In the genomic region with DNA sequence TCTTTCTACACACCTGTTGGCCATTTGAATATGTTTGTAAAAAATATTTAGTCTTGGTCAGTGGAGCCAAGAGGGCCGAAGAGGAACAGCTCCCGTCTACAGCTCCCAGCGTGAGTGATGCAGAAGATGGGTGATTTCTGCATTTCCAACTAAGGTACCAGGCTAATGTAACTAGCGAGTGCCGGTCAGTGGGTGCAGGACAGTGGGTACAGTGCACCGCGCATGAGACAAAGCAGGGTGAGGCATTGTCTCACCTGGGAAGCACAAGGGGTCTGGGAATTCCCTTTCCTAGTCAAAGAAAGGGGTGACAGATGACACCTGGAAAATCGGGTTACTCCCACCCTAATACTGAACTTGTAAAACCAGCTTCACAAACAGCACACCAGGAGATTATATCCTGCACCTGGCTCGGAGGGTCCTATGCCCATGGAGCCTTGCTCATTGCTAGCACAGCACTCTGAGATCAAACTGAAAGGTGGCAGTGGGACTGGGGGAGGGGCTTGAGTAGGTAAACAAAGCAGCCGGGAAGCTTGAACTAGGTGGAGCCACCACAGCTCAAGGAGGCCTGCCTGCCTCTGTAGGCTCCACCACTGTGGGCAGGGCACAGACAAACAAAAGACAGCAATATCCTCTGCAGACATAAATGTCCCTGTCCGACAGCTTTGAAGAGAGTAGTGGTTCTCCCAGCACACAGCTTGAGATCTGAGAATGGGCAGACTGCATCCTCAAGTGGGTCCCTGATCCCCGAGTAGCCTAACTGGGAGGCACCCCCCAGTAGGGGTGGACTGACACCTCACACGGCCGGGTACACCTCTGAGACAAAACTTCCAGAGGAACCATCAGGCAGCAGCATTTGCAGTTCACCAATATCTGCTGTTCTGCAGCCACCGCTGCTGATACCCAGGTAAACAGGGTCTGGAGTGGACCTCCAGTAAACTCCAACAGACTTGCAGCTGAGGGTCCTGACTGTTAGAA, we compare ENCODE assay signal across 7 cellular contexts.
DNase-seq lines count a peak whose midpoint lies in the region; TF ChIP-seq lines count a peak whose summit lies in the region.
"Not testable (repeated sequence)": the region's sequence is repeated elsewhere in the genome, so short reads cannot be mapped to it uniquely, and the experiment has no call there.

No MANE protein-coding gene starts in this region.

- H3K4ac ChIP-seq in mesendoderm (ENCODE audit: low read depth, low read length) = not testable (repeated sequence)

- not testable (repeated sequence) for H4K8ac ChIP-seq in mesendoderm (ENCODE audit: low read depth, low read length)

- not testable (repeated sequence) for H2AK5ac ChIP-seq in mesendoderm (ENCODE audit: low read length)

- H3K27ac ChIP-seq in HUES64 (ENCODE audit: low read depth, low read length); endodermal cell (ENCODE audit: low read depth, low read length); mesendoderm (ENCODE audit: low read depth, low read length): not testable (repeated sequence)

- not testable (repeated sequence) for H3K4me3 Mint-ChIP-seq in endodermal cell

- H3K4me1 Mint-ChIP-seq in endodermal cell = not testable (repeated sequence)

- 87% methylated on average over 15 of the region's 15 CpGs for WGBS in HUES64
- WGBS in endodermal cell (ENCODE audit: insufficient coverage in 1 of 2, insufficient read length in 1 of 2), 2 experiments = 83 to 86% methylated on average over 14 to 15 of the region's 15 CpGs
- no CpG with 5 or more reads among the region's 15 CpGs for WGBS in mesendoderm (ENCODE audit: extremely low coverage, insufficient coverage, low lambda C conversion rate)

- H3K9me3 ChIP-seq in HUES64 (ENCODE audit: insufficient read depth, low read depth, low read length) = peaks cover 56% of the 10 kb centered on the region
- H3K9me3 ChIP-seq in endodermal cell (ENCODE audit: control insufficient read depth, low read length) = peaks cover 45% of the 10 kb centered on the region
- H3K9me3 ChIP-seq in iPS-18c (ENCODE audit: control insufficient read depth, insufficient read depth, low read length) = peaks cover 20% of the 10 kb centered on the region

- H3K79me2 ChIP-seq in mesendoderm (ENCODE audit: control insufficient read depth, insufficient read depth, low read length) = not testable (repeated sequence)

- TF ChIP-seq CTCF in endodermal cell (conservative IDR thresholded peaks at IDR 0.05) = not testable (repeated sequence)

- H3K4me1 ChIP-seq in HUES64 (ENCODE audit: insufficient read depth, low read length); endodermal cell (ENCODE audit: control insufficient read depth, insufficient read depth, low read length); mesendoderm (ENCODE audit: control insufficient read depth, low read depth, low read length): not testable (repeated sequence)

- H2BK120ac ChIP-seq in mesendoderm (ENCODE audit: low read depth, low read length) = not testable (repeated sequence)

- H2BK5ac ChIP-seq in mesendoderm (ENCODE audit: low read length) = not testable (repeated sequence)

- not testable (repeated sequence) for H3K27me3 ChIP-seq in HUES64 (ENCODE audit: insufficient read depth, low read length); endodermal cell (ENCODE audit: control insufficient read depth, insufficient read depth, low read length, poor library complexity, severe bottlenecking); mesendoderm (ENCODE audit: insufficient read depth, low read length, poor library complexity)

- H3K79me1 ChIP-seq in mesendoderm (ENCODE audit: low read length) = not testable (repeated sequence)

- H4K5ac ChIP-seq in mesendoderm (ENCODE audit: low read length) = not testable (repeated sequence)

- H2BK15ac ChIP-seq in mesendoderm (replicated peaks; ENCODE audit: low read depth) = not testable (repeated sequence)

- not testable (repeated sequence) for H3K27ac Mint-ChIP-seq in endodermal cell

- intact Hi-C loops in cardiac septum (cut with DNase I) = not testable (repeated sequence)

- H3K4me3 ChIP-seq in HUES64 (ENCODE audit: low read length) = 0 out of 2 replicates have a peak overlapping the region, but pooled peaks have one; percentile 19
- peak overlapping the region; percentile 65 for H3K4me3 ChIP-seq in endodermal cell (ENCODE audit: low read length)
- peak overlapping the region; percentile 2; the same call in 1 of the 2 replicates for H3K4me3 ChIP-seq in iPS-18c (ENCODE audit: insufficient read depth, low read depth, low read length)
- peak overlapping the region; percentile 33 for H3K4me3 ChIP-seq in mesendoderm (ENCODE audit: low read length)

- H3K56ac ChIP-seq in mesendoderm (ENCODE audit: low read length) = not testable (repeated sequence)

- H3K4me2 ChIP-seq in mesendoderm (ENCODE audit: low read length) = not testable (repeated sequence)

- H3K23ac ChIP-seq in mesendoderm (ENCODE audit: low read length) = not testable (repeated sequence)

- not testable (repeated sequence) for H3K36me3 ChIP-seq in HUES64 (ENCODE audit: insufficient read depth, low read length); endodermal cell (ENCODE audit: control insufficient read depth, insufficient read depth, low read length); mesendoderm (ENCODE audit: control insufficient read depth, insufficient read depth, low read length)

- H3K27me3 Mint-ChIP-seq in endodermal cell (ENCODE audit: insufficient read depth) = not testable (repeated sequence)

- peaks cover 84% of the 10 kb centered on the region for H3K9me3 Mint-ChIP-seq in endodermal cell

- DNase-seq in endodermal cell, mesendoderm: not testable (repeated sequence)
- DNase-seq in cardiac septum (ENCODE audit: low spot score) = peak; percentile 72
- peak; percentile 27 for DNase-seq in islet precursor cell
- DNase-seq in mesenteric fat pad (ENCODE audit: low spot score) = peak; percentile 88

- H3K36me3 Mint-ChIP-seq in endodermal cell (ENCODE audit: low read depth) = not testable (repeated sequence)

- not testable (repeated sequence) for H3K9ac ChIP-seq in HUES64 (ENCODE audit: low read depth, low read length); endodermal cell (ENCODE audit: extremely low read depth, low read length, poor library complexity, severe bottlenecking); mesendoderm (ENCODE audit: low read length)

- not testable (repeated sequence) for H3K18ac ChIP-seq in mesendoderm (ENCODE audit: low read length)

Comparison
In these comparisons a context has a peak if more than half of its experiments do, and no peak if none do; other contexts are left out.
1. H3K4me3 ChIP-seq: peak in every context shown above with its lines; median percentile 65 in endodermal cell; 33 in mesendoderm; 19 in HUES64; 2 in iPS-18c.